ENCODE assay signal across 19 cellular contexts in genomic region chr18:46621871-46622270, GRCh38. TPM values are rescaled to one million over a fixed set of nuclear protein-coding genes. Genes with fewer than 3 reads are reported as not detected.
DNase-seq lines count a peak whose midpoint lies in the region; TF ChIP-seq lines count a peak whose summit lies in the region.
"Had no signal": no experiment of that assay in that cellular context is flagged by ENCODE, and none has a peak within 500 bp of the region (broad histone marks: within the 10 kb centered on the region; RNA-seq: fewer than 3 reads in every experiment).

No MANE protein-coding gene starts in this region.

- H3K9me3 Mint-ChIP-seq in activated CD4-positive, alpha-beta memory T cell treated with anti-CD3 and anti-CD28 coated beads, Interleukin-2, amount 10 ng/mL, durations not matched to agents 7 days and 5 days: no peaks in the 10 kb centered on the region
- H3K9me3 Mint-ChIP-seq in activated CD4-positive, alpha-beta memory T cell treated with anti-CD3 and anti-CD28 coated beads for 36 hours: no peaks in the 10 kb centered on the region
- H3K9me3 Mint-ChIP-seq: CD4-positive, CD25-positive, alpha-beta regulatory T cell; H9 had no signal

- TF ChIP-seq POLR2A in esophagus muscularis mucosa (IDR thresholded peaks at IDR 0.05; ENCODE audit: low read depth) (no peak), spleen (IDR thresholded peaks at IDR 0.05) (no peak)

- no peaks in the 10 kb centered on the region for H3K9me3 ChIP-seq in esophagus muscularis mucosa
- no peaks in the 10 kb centered on the region for H3K9me3 ChIP-seq in spleen
- H3K9me3 ChIP-seq: A549 had no signal

- peak overlapping the region; percentile 2 for H3K27ac Mint-ChIP-seq in activated CD4-positive, alpha-beta memory T cell treated with anti-CD3 and anti-CD28 coated beads, Interleukin-2, amount 10 ng/mL, durations not matched to agents 7 days and 5 days
- no peak overlapping the region for H3K27ac Mint-ChIP-seq in activated CD4-positive, alpha-beta memory T cell treated with anti-CD3 and anti-CD28 coated beads for 36 hours
- H3K27ac Mint-ChIP-seq: H9 had no signal

- 59% methylated on average over 2 of the region's 2 CpGs for WGBS in esophagus muscularis mucosa
- WGBS in spleen, 5 donors: 60 to 89% (median 84%) methylated on average over 2 of the region's 2 CpGs

- TF ChIP-seq CTCF in esophagus muscularis mucosa (IDR thresholded peaks at IDR 0.05): no peak
- TF ChIP-seq CTCF in spleen (IDR thresholded peaks at IDR 0.05 in 8 of 11, conservative IDR thresholded peaks at IDR 0.05 in 3 of 11): no peak

- H3K4me3 ChIP-seq in esophagus muscularis mucosa (no peak overlapping the region), spleen (no peak overlapping the region)
- H3K4me3 ChIP-seq: A549 had no signal

- H3K36me3 ChIP-seq in esophagus muscularis mucosa (no peaks in the 10 kb centered on the region), spleen (no peaks in the 10 kb centered on the region)

- H3K27me3 ChIP-seq in esophagus muscularis mucosa (peaks cover 0 to 4% (median 0%) of the 10 kb centered on the region in 4 donors), spleen (replicated peaks in 1 of 7) (no peaks in the 10 kb centered on the region)

- DNase-seq in activated CD4-positive, alpha-beta memory T cell treated with anti-CD3 and anti-CD28 coated beads, Interleukin-2, amount 10 ng/mL, durations not matched to agents 7 days and 5 days: no peak
- no peak for DNase-seq in activated CD4-positive, alpha-beta memory T cell treated with anti-CD3 and anti-CD28 coated beads for 36 hours
- DNase-seq in NCI-H2107 treated with DMSO at 0.1 percent for 48 hours (lab: John Stamatoyannopoulos, UW; ENCODE audit: unreplicated experiment) (peak; percentile 63), esophagus muscularis mucosa (ENCODE audit: extremely low spot score) (peak; percentile 88), AG08395 (ENCODE audit: low spot score) (no peak), spleen (no peak), AG08396 (ENCODE audit: low spot score) (no peak)
- DNase-seq: AML-193; H9; NCI-H1048; NCI-H1436 treated with DMSO at 0.1 percent for 48 hours; NCI-H2081 treated with DMSO at 0.1 percent for 48 hours; NK-92 treated with Interleukin-12 subunit alpha and Interleukin-12 subunit beta, amount 100 ng/mL, for 24 hours; SHP77 had no signal

- intact Hi-C loops in activated CD4-positive, alpha-beta memory T cell treated with anti-CD3 and anti-CD28 coated beads for 36 hours (cut with micrococcal nuclease): no loop called here
- intact Hi-C loops in esophagus muscularis mucosa (cut with DNase I) (no loop called here), spleen (cut with DNase I; ENCODE audit: low total_unique reads) (no loop called here)

- H3K27ac ChIP-seq in esophagus muscularis mucosa (replicated peaks in 1 of 4): no peak overlapping the region
- H3K27ac ChIP-seq in spleen: no peak overlapping the region
- H3K27ac ChIP-seq: A549 had no signal

- peaks cover 4% of the 10 kb centered on the region for H3K27me3 Mint-ChIP-seq in activated CD4-positive, alpha-beta memory T cell treated with anti-CD3 and anti-CD28 coated beads, Interleukin-2, amount 10 ng/mL, durations not matched to agents 7 days and 5 days
- no peaks in the 10 kb centered on the region for H3K27me3 Mint-ChIP-seq in activated CD4-positive, alpha-beta memory T cell treated with anti-CD3 and anti-CD28 coated beads for 36 hours

- no peak for TF ChIP-seq EP300 in esophagus muscularis mucosa (IDR thresholded peaks at IDR 0.05)

- CTCF ChIA-PET in activated CD4-positive, alpha-beta memory T cell treated with anti-CD3 and anti-CD28 coated beads, Interleukin-2, amount 10 ng/mL, durations not matched to agents 7 days and 5 days (lab: Charles Lee): interaction anchor here (1.7 to 2.6 kb wide), 3 partner anchors 13 to 340 kb away, joined by 4 to 19 read pairs (median 6); no protein-coding TSS in a partner anchor
- CTCF ChIA-PET in activated CD4-positive, alpha-beta memory T cell treated with anti-CD3 and anti-CD28 coated beads for 36 hours (lab: Charles Lee): interaction anchor here (2.4 kb wide), 1 partner anchor 36 kb away, joined by 9 read pairs; no protein-coding TSS in a partner anchor

- no peaks in the 10 kb centered on the region for H3K36me3 Mint-ChIP-seq in activated CD4-positive, alpha-beta memory T cell treated with anti-CD3 and anti-CD28 coated beads, Interleukin-2, amount 10 ng/mL, durations not matched to agents 7 days and 5 days (ENCODE audit: low read depth)
- H3K36me3 Mint-ChIP-seq in activated CD4-positive, alpha-beta memory T cell treated with anti-CD3 and anti-CD28 coated beads for 36 hours: no peaks in the 10 kb centered on the region
- H3K36me3 Mint-ChIP-seq: CD4-positive, CD25-positive, alpha-beta regulatory T cell had no signal

- H3K4me1 ChIP-seq in esophagus muscularis mucosa (peaks cover 4 to 13% (median 12%) of the 10 kb centered on the region in 4 donors), spleen (peaks cover 18 to 34% (median 26%) of the 10 kb centered on the region in 6 donors)
- H3K4me1 ChIP-seq: A549 had no signal

- peaks cover 33% of the 10 kb centered on the region for H3K4me1 Mint-ChIP-seq in activated CD4-positive, alpha-beta memory T cell treated with anti-CD3 and anti-CD28 coated beads, Interleukin-2, amount 10 ng/mL, durations not matched to agents 7 days and 5 days
- H3K4me1 Mint-ChIP-seq in activated CD4-positive, alpha-beta memory T cell treated with anti-CD3 and anti-CD28 coated beads for 36 hours (ENCODE audit: low read depth): peaks cover 17% of the 10 kb centered on the region
- H3K4me1 Mint-ChIP-seq: H9 had no signal

- H3K4me3 Mint-ChIP-seq in activated CD4-positive, alpha-beta memory T cell treated with anti-CD3 and anti-CD28 coated beads, Interleukin-2, amount 10 ng/mL, durations not matched to agents 7 days and 5 days: no peak overlapping the region
- H3K4me3 Mint-ChIP-seq in activated CD4-positive, alpha-beta memory T cell treated with anti-CD3 and anti-CD28 coated beads for 36 hours: no peak overlapping the region
- H3K4me3 Mint-ChIP-seq: CD4-positive, CD25-positive, alpha-beta regulatory T cell; H9 had no signal

- POLR2A ChIA-PET in activated CD4-positive, alpha-beta memory T cell treated with anti-CD3 and anti-CD28 coated beads, Interleukin-2, amount 10 ng/mL, durations not matched to agents 7 days and 5 days (lab: Charles Lee): no interaction called here
- POLR2A ChIA-PET in activated CD4-positive, alpha-beta memory T cell treated with anti-CD3 and anti-CD28 coated beads for 36 hours (lab: Charles Lee): no interaction called here

RNA-seq across cellular contexts. Expression of gene LOXHD1, which starts 35.1 kb away (rescaled TPM):
- not detected for total RNA-seq in activated CD4-positive, alpha-beta memory T cell treated with anti-CD3 and anti-CD28 coated beads, Interleukin-2, amount 10 ng/mL, durations not matched to agents 7 days and 5 days
- under 1 TPM in 1 of 2 experiments, not detected in 1; 0.05 TPM for total RNA-seq in activated CD4-positive, alpha-beta memory T cell treated with anti-CD3 and anti-CD28 coated beads for 36 hours
- total RNA-seq in esophagus muscularis mucosa (under 1 TPM in 2 of 4 donors, not detected in 2; 0.13 to 0.50 TPM), spleen (1 to 10 TPM; 1.9 to 6.0 (median 2.4) TPM)
- polyA plus RNA-seq in spleen: under 1 TPM; 0.09 to 0.22 (median 0.13) TPM
- total RNA-seq: CD4-positive, CD25-positive, alpha-beta regulatory T cell; HT-29; MCF 10A; OCI-LY7 had no signal
- polyA plus RNA-seq: A549; CD4-positive, CD25-positive, alpha-beta regulatory T cell had no signal

Comparison
In these comparisons a context has a peak if more than half of its experiments do, and no peak if none do; other contexts are left out.
1. DNase-seq: peak in NCI-H2107 treated with DMSO at 0.1 percent for 48 hours (single experiment) and esophagus muscularis mucosa (single experiment); none in activated CD4-positive, alpha-beta memory T cell treated with anti-CD3 and anti-CD28 coated beads, Interleukin-2, amount 10 ng/mL, durations not matched to agents 7 days and 5 days (single experiment), activated CD4-positive, alpha-beta memory T cell treated with anti-CD3 and anti-CD28 coated beads for 36 hours (single experiment), AG08395 (single experiment), spleen (single experiment) and AG08396 (single experiment).